ENCODE assay signal across 27 cellular contexts in genomic region chr20:31851240-31851955, GRCh38. TPM values are rescaled to one million over a fixed set of nuclear protein-coding genes. Genes with fewer than 3 reads are reported as not detected.
DNase-seq lines count a peak whose midpoint lies in the region; ATAC-seq, FAIRE-seq and TF ChIP-seq lines count a peak whose summit lies in the region.
"Had no signal": no experiment of that assay in that cellular context is flagged by ENCODE, and none has a peak within 500 bp of the region (broad histone marks: within the 10 kb centered on the region; RNA-seq: fewer than 3 reads in every experiment).

No MANE protein-coding gene starts in this region.

- H3K27ac ChIP-seq in HepG2 (ENCODE audit: extremely low read length, insufficient read depth, low read length) (no peak overlapping the region), right lobe of liver (no peak overlapping the region), neural progenitor cell (no peak overlapping the region)
- H3K27ac ChIP-seq: SJSA1 had no signal

- TF ChIP-seq EP300 in HepG2 (IDR thresholded peaks at IDR 0.05; ENCODE audit: low read depth in 2 of 2, low read length in 2 of 2) = no peak
- TF ChIP-seq EP300 in HepG2 (CRISPR knock-in tag; IDR thresholded peaks at IDR 0.05; ENCODE audit: borderline replicate concordance) = no peak

- intact Hi-C loops in HepG2 (cut with micrococcal nuclease; ENCODE audit: unreplicated experiment) = loop anchor here (5.0 kb wide), 1 partner anchor 166 kb away; no protein-coding TSS in a partner anchor
- intact Hi-C loops in right lobe of liver (cut with DNase I) = loop anchor here (5.0 to 10.0 kb wide), 2 partner anchors 101 to 173 kb away; partner anchors contain the start of gene PDRG1 (in 2 of the 2)

- no peaks in the 10 kb centered on the region for H4K20me1 ChIP-seq in HepG2 (ENCODE audit: insufficient read depth, low read length)
- no peaks in the 10 kb centered on the region for H4K20me1 ChIP-seq in neural progenitor cell (ENCODE audit: low read depth)

- no peak for ATAC-seq in HepG2
- ATAC-seq in right lobe of liver = no peak
- ATAC-seq in GM21423 (IDR thresholded peaks at IDR 0.05; ENCODE audit: unreplicated experiment) = no peak
- ATAC-seq: Right ventricle myocardium inferior, T-cell had no signal

- peaks cover under 1% of the 10 kb centered on the region for H3F3A ChIP-seq in neural progenitor cell (ENCODE audit: low read depth)

- H3K27ac Mint-ChIP-seq in chondrocyte (ENCODE audit: unreplicated experiment) (no peak overlapping the region), neural progenitor cell (no peak overlapping the region)
- H3K27ac Mint-ChIP-seq: CD14-positive monocyte; CD8-positive, alpha-beta memory T cell; H9; HFFc6; T-cell had no signal

- no peak for FAIRE-seq in HepG2 (lab: Jason Lieb, UNC)
- FAIRE-seq: GM19239 had no signal

- peaks cover 22 to 51% of the 10 kb centered on the region in 2 experiments for H3K27me3 ChIP-seq in HepG2 (ENCODE audit: control insufficient read depth in 1 of 2, insufficient read depth in 2 of 2, low read length in 2 of 2)
- H3K27me3 ChIP-seq in right lobe of liver = no peaks in the 10 kb centered on the region
- peaks cover 53% of the 10 kb centered on the region for H3K27me3 ChIP-seq in neural progenitor cell

- H3K79me2 ChIP-seq in HepG2 (ENCODE audit: insufficient read depth, low read length) (no peaks in the 10 kb centered on the region), neural progenitor cell (ENCODE audit: low read depth) (no peaks in the 10 kb centered on the region)

- peaks cover 15% of the 10 kb centered on the region for H3K27me3 Mint-ChIP-seq in chondrocyte (ENCODE audit: low read depth)
- H3K27me3 Mint-ChIP-seq in neural progenitor cell (ENCODE audit: insufficient read depth, low read depth) = peaks cover 5% of the 10 kb centered on the region

- in situ Hi-C loops in HepG2 (cut with HindIII; ENCODE audit: extremely low pct_ligation_motif_present, low pct_unique_long_range_greater_than_20kb) = no loop called here

- no TSS peak for BruUV-seq in HepG2 (replicated peaks; lab: Mats Ljungman, UMichigan)

- CTCF ChIA-PET in HepG2 (lab: Yijun Ruan, JAX; ENCODE audit: low intra/inter-chr PET ratio, low total read pairs) = interaction anchor here (3.1 to 4.7 kb wide), 2 partner anchors 101 to 180 kb away, joined by 47 to 64 read pairs; partner anchors contain the start of gene PDRG1

- no peak for TF ChIP-seq CTCF in HepG2 (CRISPR knock-in tag; IDR thresholded peaks at IDR 0.05)
- TF ChIP-seq CTCF in right lobe of liver (IDR thresholded peaks at IDR 0.05) = no peak
- TF ChIP-seq CTCF in chondrocyte (IDR thresholded peaks at IDR 0.05) = no peak
- no peak for TF ChIP-seq CTCF in neural progenitor cell (IDR thresholded peaks at IDR 0.05)

- no peak overlapping the region for H3K4me3 ChIP-seq in HepG2 (replicated peaks in 1 of 3; ENCODE audit: insufficient read depth in 1 of 3, low read depth in 2 of 3, low read length in 3 of 3)
- no peak overlapping the region for H3K4me3 ChIP-seq in right lobe of liver
- H3K4me3 ChIP-seq in neural progenitor cell = no peak overlapping the region
- H3K4me3 ChIP-seq: SJSA1 had no signal

- H3K9ac ChIP-seq in HepG2 (ENCODE audit: insufficient read depth, low read depth, low read length) = no peak overlapping the region
- no peak overlapping the region for H3K9ac ChIP-seq in neural progenitor cell

- H3K9me3 ChIP-seq in HepG2 (ENCODE audit: low read length) = no peaks in the 10 kb centered on the region
- H3K9me3 ChIP-seq in right lobe of liver = no peaks in the 10 kb centered on the region
- no peaks in the 10 kb centered on the region for H3K9me3 ChIP-seq in neural progenitor cell (ENCODE audit: low read depth)
- H3K9me3 ChIP-seq: BE2C, SJSA1 had no signal

- H3K4me1 ChIP-seq in HepG2 (ENCODE audit: insufficient read depth, low read length) (no peaks in the 10 kb centered on the region), right lobe of liver (no peaks in the 10 kb centered on the region), neural progenitor cell (peaks cover under 1% of the 10 kb centered on the region)
- H3K4me1 ChIP-seq: BE2C had no signal

- TF ChIP-seq POLR2A in HepG2 (IDR thresholded peaks at IDR 0.05; ENCODE audit: insufficient read depth in 1 of 2, low read depth in 2 of 2, low read length in 2 of 2) (no peak), right lobe of liver (IDR thresholded peaks at IDR 0.05) (no peak)

- WGBS in HepG2 (ENCODE audit: low lambda C conversion rate) = 11% methylated on average over 10 of the region's 11 CpGs
- WGBS in right lobe of liver (ENCODE audit: insufficient coverage, low coverage, low lambda C conversion rate, missing lambda C conversion rate) = 36% methylated on average over 9 of the region's 11 CpGs

- TF ChIP-seq RAD21 in HepG2 (CRISPR knock-in tag; IDR thresholded peaks at IDR 0.05) = no peak

- H3K4me3 Mint-ChIP-seq in chondrocyte (ENCODE audit: unreplicated experiment) = no peak overlapping the region
- peak overlapping the region; percentile 19 for H3K4me3 Mint-ChIP-seq in neural progenitor cell
- H3K4me3 Mint-ChIP-seq: CD8-positive, alpha-beta memory T cell; HFFc6; T-cell had no signal

- POLR2A ChIA-PET in HepG2 (lab: Yijun Ruan, JAX) = interaction anchor here (0.9 kb wide), 1 partner anchor 100 kb away, joined by 3 read pairs; the partner anchor contains the start of gene PDRG1

- H3K9me3 Mint-ChIP-seq in chondrocyte (ENCODE audit: low read depth) = no peaks in the 10 kb centered on the region
- no peaks in the 10 kb centered on the region for H3K9me3 Mint-ChIP-seq in neural progenitor cell
- H3K9me3 Mint-ChIP-seq: CD8-positive, alpha-beta memory T cell; H9; HFFc6; T-cell had no signal

- H3K4me2 ChIP-seq in HepG2 (ENCODE audit: low read depth, low read length) (no peak overlapping the region), neural progenitor cell (no peak overlapping the region)

- H3K4me1 Mint-ChIP-seq in chondrocyte (ENCODE audit: low read depth) (no peaks in the 10 kb centered on the region), neural progenitor cell (no peaks in the 10 kb centered on the region)
- H3K4me1 Mint-ChIP-seq: CD14-positive monocyte; CD8-positive, alpha-beta memory T cell had no signal

- DNase-seq in HepG2 (ENCODE audit: low spot score) (no peak), right lobe of liver (no peak), chondrocyte (ENCODE audit: low spot score) (peak; percentile 27), neural progenitor cell (ENCODE audit: low spot score) (no peak)
- no peak for DNase-seq in activated CD4-positive, CD25-positive, alpha-beta regulatory T cell (lab: John Stamatoyannopoulos, UW)
- no peak for DNase-seq in activated effector memory CD4-positive, alpha-beta T cell treated with Interleukin-2 at 50 U/mL for 16 hours
- DNase-seq: 8988T; ACHN; BE2C; CD8-positive, alpha-beta memory T cell; H9; HFFc6; KBM-7; MV-4-11; NCI-H2029 treated with DMSO at 0.1 percent for 48 hours; NCI-H446 treated with DMSO at 0.1 percent for 48 hours; NCI-H526 treated with DMSO at 0.1 percent for 48 hours; OCI-M1; T-cell had no signal

- no peaks in the 10 kb centered on the region for H3K36me3 Mint-ChIP-seq in chondrocyte (ENCODE audit: low read depth)
- H3K36me3 Mint-ChIP-seq in neural progenitor cell = no peaks in the 10 kb centered on the region
- H3K36me3 Mint-ChIP-seq: CD14-positive monocyte; CD8-positive, alpha-beta memory T cell; T-cell had no signal

- H2AFZ ChIP-seq in HepG2 (ENCODE audit: low read length) (no peak overlapping the region), neural progenitor cell (replicated peaks) (no peak overlapping the region)

- H3K36me3 ChIP-seq in HepG2 (replicated peaks in 1 of 2; ENCODE audit: control insufficient read depth in 1 of 2, insufficient read depth in 2 of 2, low read length in 2 of 2) = no peaks in the 10 kb centered on the region
- no peaks in the 10 kb centered on the region for H3K36me3 ChIP-seq in right lobe of liver
- no peaks in the 10 kb centered on the region for H3K36me3 ChIP-seq in neural progenitor cell
- H3K36me3 ChIP-seq: BE2C, SJSA1 had no signal

RNA-seq across cellular contexts. Expression of gene FOXS1, which starts 6.0 kb away (rescaled TPM):
- total RNA-seq in HepG2 (2016; rRNA removed; fragmentation: Illumina TruSeq; extraction: Trizol) = not detected in 2 replicates
- not detected in 2 replicates for total RNA-seq in HepG2 (2016; cell fraction: cytosol; rRNA removed; fragmentation: Illumina TruSeq; extraction: Trizol; ENCODE audit: low read depth)
- total RNA-seq in HepG2 (2016; cell fraction: insoluble cytoplasmic fraction; rRNA removed; fragmentation: Illumina TruSeq; extraction: Trizol) = not detected in 2 replicates
- total RNA-seq in HepG2 (2016; cell fraction: membrane; rRNA removed; fragmentation: Illumina TruSeq; extraction: Trizol) = not detected in 2 replicates
- total RNA-seq in HepG2 (2016; cell fraction: nucleus; rRNA removed; fragmentation: Illumina TruSeq; extraction: Trizol) = not detected in 2 replicates
- polyA plus RNA-seq in HepG2 (2011; rRNA removed) = not detected in 2 replicates
- not detected in 2 replicates for polyA plus RNA-seq in HepG2 (2011; cell fraction: cytosol; rRNA removed)
- polyA plus RNA-seq in HepG2 (2011; cell fraction: nucleus; rRNA removed) = not detected in 2 replicates
- polyA plus RNA-seq in HepG2 (2012) = not detected in 2 replicates
- not detected in 2 replicates for polyA plus RNA-seq in HepG2 (2016; cell fraction: cytosol; fragmentation: Illumina TruSeq; extraction: Trizol; ENCODE audit: low read depth)
- not detected in 2 replicates for polyA plus RNA-seq in HepG2 (2016; cell fraction: insoluble cytoplasmic fraction; fragmentation: Illumina TruSeq; extraction: Trizol; ENCODE audit: low read depth)
- polyA plus RNA-seq in HepG2 (2016; cell fraction: membrane; fragmentation: Illumina TruSeq; extraction: Trizol; ENCODE audit: low read depth) = not detected in 2 replicates
- not detected in 2 replicates for polyA plus RNA-seq in HepG2 (2016; cell fraction: nucleus; fragmentation: Illumina TruSeq; extraction: Trizol; ENCODE audit: insufficient read depth, low read depth)
- polyA minus RNA-seq in HepG2 (2011; rRNA and poly(A)+ RNA removed; ENCODE audit: low replicate concordance) = not detected in 2 replicates
- polyA minus RNA-seq in HepG2 (2011; cell fraction: cytosol; rRNA and poly(A)+ RNA removed) = not detected in 2 replicates
- not detected in 2 replicates for polyA minus RNA-seq in HepG2 (2011; cell fraction: nucleus; rRNA and poly(A)+ RNA removed)
- under 1 TPM in 2 of 6 experiments, not detected in 4; 0.15 to 0.31 TPM for total RNA-seq in right lobe of liver
- 54.1 to 192 TPM (median 185 TPM) in 3 replicates for total RNA-seq in chondrocyte
- 0.53 TPM in 1 of 2 replicates, not detected in the other for total RNA-seq in neural progenitor cell (ENCODE audit: low replicate concordance)
- total RNA-seq: CD8-positive, alpha-beta memory T cell; HFFc6; LHCN-M2; MCF 10A; T-cell had no signal
- polyA plus RNA-seq: CD14-positive monocyte; CD8-positive, alpha-beta memory T cell had no signal

RNA-seq across cellular contexts. Expression of gene DUSP15, which starts 18.9 kb away (rescaled TPM):
- total RNA-seq in HepG2 (2016; rRNA removed; fragmentation: Illumina TruSeq; extraction: Trizol) (0.18 and 0.93 TPM in 2 replicates), right lobe of liver (1 to 10 TPM in 1 of 6 experiments, under 1 TPM in 2, not detected in 3; 0.22 to 1.1 (median 0.42) TPM), chondrocyte (3.6 to 11.6 TPM (median 11.5 TPM) in 3 replicates), neural progenitor cell (ENCODE audit: low replicate concordance) (0.45 and 1.1 TPM in 2 replicates)
- total RNA-seq in HepG2 (2016; cell fraction: cytosol; rRNA removed; fragmentation: Illumina TruSeq; extraction: Trizol; ENCODE audit: low read depth) = 1.1 TPM in 2 replicates
- total RNA-seq in HepG2 (2016; cell fraction: insoluble cytoplasmic fraction; rRNA removed; fragmentation: Illumina TruSeq; extraction: Trizol) = 0.37 and 0.69 TPM in 2 replicates
- 0.93 and 1.2 TPM in 2 replicates for total RNA-seq in HepG2 (2016; cell fraction: membrane; rRNA removed; fragmentation: Illumina TruSeq; extraction: Trizol)
- total RNA-seq in HepG2 (2016; cell fraction: nucleus; rRNA removed; fragmentation: Illumina TruSeq; extraction: Trizol) = 0.43 and 1.6 TPM in 2 replicates
- 0.17 and 0.46 TPM in 2 replicates for polyA plus RNA-seq in HepG2 (2011; rRNA removed)
- 0.60 and 0.79 TPM in 2 replicates for polyA plus RNA-seq in HepG2 (2011; cell fraction: cytosol; rRNA removed)
- 0.95 and 1.2 TPM in 2 replicates for polyA plus RNA-seq in HepG2 (2011; cell fraction: nucleus; rRNA removed)
- polyA plus RNA-seq in HepG2 (2012) = 0.50 and 0.83 TPM in 2 replicates
- polyA plus RNA-seq in HepG2 (2016; cell fraction: cytosol; fragmentation: Illumina TruSeq; extraction: Trizol; ENCODE audit: low read depth) = 0.60 and 1.1 TPM in 2 replicates
- 0.47 and 1.2 TPM in 2 replicates for polyA plus RNA-seq in HepG2 (2016; cell fraction: insoluble cytoplasmic fraction; fragmentation: Illumina TruSeq; extraction: Trizol; ENCODE audit: low read depth)
- polyA plus RNA-seq in HepG2 (2016; cell fraction: membrane; fragmentation: Illumina TruSeq; extraction: Trizol; ENCODE audit: low read depth) = 0.72 and 1.1 TPM in 2 replicates
- polyA plus RNA-seq in HepG2 (2016; cell fraction: nucleus; fragmentation: Illumina TruSeq; extraction: Trizol; ENCODE audit: insufficient read depth, low read depth) = 0.88 and 1.7 TPM in 2 replicates
- polyA minus RNA-seq in HepG2 (2011; rRNA and poly(A)+ RNA removed; ENCODE audit: low replicate concordance) = 0.56 TPM in 1 of 2 replicates, not detected in the other
- polyA minus RNA-seq in HepG2 (2011; cell fraction: cytosol; rRNA and poly(A)+ RNA removed) = not detected in 2 replicates
- 0.87 TPM in 1 of 2 replicates, not detected in the other for polyA minus RNA-seq in HepG2 (2011; cell fraction: nucleus; rRNA and poly(A)+ RNA removed)
- total RNA-seq: CD8-positive, alpha-beta memory T cell; HFFc6; HT1080; MCF 10A; T-cell had no signal
- polyA plus RNA-seq: CD14-positive monocyte; CD8-positive, alpha-beta memory T cell had no signal

RNA-seq across cellular contexts. Expression of gene TTLL9, which starts 19.0 kb away (rescaled TPM):
- total RNA-seq in HepG2 (2016; rRNA removed; fragmentation: Illumina TruSeq; extraction: Trizol) = not detected in 2 replicates
- total RNA-seq in HepG2 (2016; cell fraction: cytosol; rRNA removed; fragmentation: Illumina TruSeq; extraction: Trizol; ENCODE audit: low read depth) = not detected in 2 replicates
- not detected in 2 replicates for total RNA-seq in HepG2 (2016; cell fraction: insoluble cytoplasmic fraction; rRNA removed; fragmentation: Illumina TruSeq; extraction: Trizol)
- total RNA-seq in HepG2 (2016; cell fraction: membrane; rRNA removed; fragmentation: Illumina TruSeq; extraction: Trizol) = not detected in 2 replicates
- total RNA-seq in HepG2 (2016; cell fraction: nucleus; rRNA removed; fragmentation: Illumina TruSeq; extraction: Trizol) = not detected in 2 replicates
- polyA plus RNA-seq in HepG2 (2011; rRNA removed) = 0.05 TPM in 1 of 2 replicates, not detected in the other
- polyA plus RNA-seq in HepG2 (2011; cell fraction: cytosol; rRNA removed) = not detected in 2 replicates
- 0.14 TPM in 1 of 2 replicates, not detected in the other for polyA plus RNA-seq in HepG2 (2011; cell fraction: nucleus; rRNA removed)
- not detected in 2 replicates for polyA plus RNA-seq in HepG2 (2012)
- polyA plus RNA-seq in HepG2 (2016; cell fraction: cytosol; fragmentation: Illumina TruSeq; extraction: Trizol; ENCODE audit: low read depth) = not detected in 2 replicates
- polyA plus RNA-seq in HepG2 (2016; cell fraction: insoluble cytoplasmic fraction; fragmentation: Illumina TruSeq; extraction: Trizol; ENCODE audit: low read depth) = not detected in 2 replicates
- polyA plus RNA-seq in HepG2 (2016; cell fraction: membrane; fragmentation: Illumina TruSeq; extraction: Trizol; ENCODE audit: low read depth) = not detected in 2 replicates
- polyA plus RNA-seq in HepG2 (2016; cell fraction: nucleus; fragmentation: Illumina TruSeq; extraction: Trizol; ENCODE audit: insufficient read depth, low read depth) = not detected in 2 replicates
- polyA minus RNA-seq in HepG2 (2011; rRNA and poly(A)+ RNA removed; ENCODE audit: low replicate concordance) = not detected in 2 replicates
- not detected in 2 replicates for polyA minus RNA-seq in HepG2 (2011; cell fraction: cytosol; rRNA and poly(A)+ RNA removed)
- polyA minus RNA-seq in HepG2 (2011; cell fraction: nucleus; rRNA and poly(A)+ RNA removed) = not detected in 2 replicates
- not detected for total RNA-seq in right lobe of liver
- 0.24 to 0.37 TPM (median 0.33 TPM) in 3 replicates for total RNA-seq in chondrocyte
- total RNA-seq in neural progenitor cell (ENCODE audit: low replicate concordance) = 0.34 TPM in 1 of 2 replicates, not detected in the other
- total RNA-seq: CD8-positive, alpha-beta memory T cell; HFFc6; HT1080; LHCN-M2; Right ventricle myocardium inferior; SJSA1 had no signal
- polyA plus RNA-seq: CD14-positive monocyte; CD8-positive, alpha-beta memory T cell had no signal

RNA-seq across cellular contexts. Expression of gene MYLK2, which starts 32.2 kb away (rescaled TPM):
- total RNA-seq in HepG2 (2016; rRNA removed; fragmentation: Illumina TruSeq; extraction: Trizol) (0.27 TPM in 1 of 2 replicates, not detected in the other), right lobe of liver (not detected), chondrocyte (1.3 to 3.3 TPM (median 2.9 TPM) in 3 replicates), neural progenitor cell (ENCODE audit: low replicate concordance) (0.22 TPM in 1 of 2 replicates, not detected in the other)
- 0.09 and 0.10 TPM in 2 replicates for total RNA-seq in HepG2 (2016; cell fraction: cytosol; rRNA removed; fragmentation: Illumina TruSeq; extraction: Trizol; ENCODE audit: low read depth)
- 0.17 TPM in 1 of 2 replicates, not detected in the other for total RNA-seq in HepG2 (2016; cell fraction: insoluble cytoplasmic fraction; rRNA removed; fragmentation: Illumina TruSeq; extraction: Trizol)
- 0.06 and 0.10 TPM in 2 replicates for total RNA-seq in HepG2 (2016; cell fraction: membrane; rRNA removed; fragmentation: Illumina TruSeq; extraction: Trizol)
- 0.50 TPM in 1 of 2 replicates, not detected in the other for total RNA-seq in HepG2 (2016; cell fraction: nucleus; rRNA removed; fragmentation: Illumina TruSeq; extraction: Trizol)
- 0.04 TPM in 1 of 2 replicates, not detected in the other for polyA plus RNA-seq in HepG2 (2011; rRNA removed)
- 0.03 TPM in 1 of 2 replicates, not detected in the other for polyA plus RNA-seq in HepG2 (2011; cell fraction: cytosol; rRNA removed)
- 0.05 and 0.32 TPM in 2 replicates for polyA plus RNA-seq in HepG2 (2011; cell fraction: nucleus; rRNA removed)
- not detected in 2 replicates for polyA plus RNA-seq in HepG2 (2012)
- 0.10 TPM in 1 of 2 replicates, not detected in the other for polyA plus RNA-seq in HepG2 (2016; cell fraction: cytosol; fragmentation: Illumina TruSeq; extraction: Trizol; ENCODE audit: low read depth)
- polyA plus RNA-seq in HepG2 (2016; cell fraction: insoluble cytoplasmic fraction; fragmentation: Illumina TruSeq; extraction: Trizol; ENCODE audit: low read depth) = 0.21 TPM in 1 of 2 replicates, not detected in the other
- 0.22 TPM in 1 of 2 replicates, not detected in the other for polyA plus RNA-seq in HepG2 (2016; cell fraction: membrane; fragmentation: Illumina TruSeq; extraction: Trizol; ENCODE audit: low read depth)
- 0.52 and 0.59 TPM in 2 replicates for polyA plus RNA-seq in HepG2 (2016; cell fraction: nucleus; fragmentation: Illumina TruSeq; extraction: Trizol; ENCODE audit: insufficient read depth, low read depth)
- 0.18 and 0.28 TPM in 2 replicates for polyA minus RNA-seq in HepG2 (2011; rRNA and poly(A)+ RNA removed; ENCODE audit: low replicate concordance)
- polyA minus RNA-seq in HepG2 (2011; cell fraction: cytosol; rRNA and poly(A)+ RNA removed) = not detected in 2 replicates
- 0.25 and 0.39 TPM in 2 replicates for polyA minus RNA-seq in HepG2 (2011; cell fraction: nucleus; rRNA and poly(A)+ RNA removed)
- total RNA-seq: T-cell had no signal
- polyA plus RNA-seq: CD14-positive monocyte; CD8-positive, alpha-beta memory T cell had no signal

Comparison
In these comparisons a context has a peak if more than half of its experiments do, and no peak if none do; other contexts are left out.
1. RNA of gene FOXS1, which starts 6.0 kb away (total RNA-seq): 54.1 to 192 TPM in chondrocyte; 0.15 to 0.31 TPM in right lobe of liver, not detected in HepG2 and 0.53 TPM in neural progenitor cell; every median in the first group is over 10 times any median in the second.